In genomic region chr22:20011123-20011992, GRCh38 we compare ENCODE assay signal across 19 cellular contexts.
"Had no signal": no experiment of that assay in that cellular context is flagged by ENCODE, and none has a peak within 500 bp of the region (broad histone marks: within the 10 kb centered on the region; RNA-seq: fewer than 3 reads in every experiment).

No MANE protein-coding gene starts in this region.

- H3K36me3 ChIP-seq: cardiac muscle cell, tibial nerve, uterus had no signal

- H3K27me3 ChIP-seq: dorsolateral prefrontal cortex, tibial nerve, uterus had no signal

- H3K4me1 ChIP-seq: uterus had no signal

- DNase-seq: activated B cell treated with CpG ODN at 0.5 μM for 24 hours; activated CD4-positive, alpha-beta memory T cell treated with anti-CD3 and anti-CD28 coated beads for 36 hours; activated CD4-positive, alpha-beta T cell treated with anti-CD3 and anti-CD28 coated beads for 4 hours; activated naive CD4-positive, alpha-beta T cell; activated naive CD8-positive, alpha-beta T cell treated with anti-CD3 and anti-CD28 coated beads for 36 hours; activated T-cell treated with anti-CD3 and anti-CD28 coated beads, Interleukin-2, amount 50 U/mL, for 1 hour; amniotic stem cell; dorsolateral prefrontal cortex; foreskin fibroblast; hypothalamus; mesendoderm; retina; SW 1271; T-helper 2 cell; uterus had no signal

- H3K4me3 ChIP-seq: cardiac muscle cell, dorsolateral prefrontal cortex, tibial nerve, uterus had no signal

- H3K27ac ChIP-seq: cardiac muscle cell, uterus had no signal

- ATAC-seq: activated T-helper 17 cell treated with anti-CD3 and anti-CD28 coated beads, Interleukin-2, amount 50 U/mL, for 72 hours; naive thymus-derived CD8-positive, alpha-beta T cell had no signal

- H3K9me3 ChIP-seq: tibial nerve, uterus had no signal
